ENCODE assay signal across 1 cellular context in the genomic region with DNA sequence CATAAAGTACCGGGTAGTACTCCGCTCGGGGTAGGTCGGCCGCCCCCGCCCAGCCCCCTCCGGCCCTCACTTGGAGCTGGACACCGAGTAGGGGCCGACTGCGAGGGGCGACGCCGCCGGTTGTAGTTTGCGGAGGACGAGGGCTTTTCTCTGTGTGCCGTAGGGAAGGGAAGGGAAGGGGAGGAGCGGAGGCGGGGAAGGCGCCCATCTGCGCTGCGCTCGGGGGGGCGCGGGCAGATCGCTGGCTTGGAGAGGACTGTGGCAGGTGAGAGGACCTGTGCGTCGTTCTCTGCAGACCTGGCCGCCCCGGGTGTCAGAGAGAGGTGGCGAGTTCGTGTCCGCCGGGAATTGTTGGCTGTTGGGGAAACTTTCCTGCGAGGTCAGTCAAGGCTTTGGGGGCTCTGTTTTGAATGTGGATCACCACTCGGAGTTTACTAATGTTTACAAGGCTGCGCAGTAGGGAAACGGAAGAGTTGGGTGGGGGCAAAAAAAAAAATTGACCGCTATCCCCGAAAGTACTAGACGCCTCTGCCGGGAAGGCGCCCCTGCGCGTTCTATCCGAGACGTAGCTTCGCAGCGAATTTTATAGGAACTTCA.
TF ChIP-seq lines count a peak whose summit lies in the region.

No MANE protein-coding gene starts in this region.

TF ChIP-seq in HepG2, 621 proteins besides CTCF, POLR2A, EP300 and RAD21 (continued from another document and continues in another):
- peak in 1 of 2 experiments; percentile 69; a peak in 1 of 4 replicates for TF ChIP-seq KLF16 (CRISPR knock-in tag; IDR thresholded peaks at IDR 0.05)
- TF ChIP-seq ATF3 (CRISPR knock-in tag; IDR thresholded peaks at IDR 0.05) = no peak
- TF ChIP-seq ZNF709 (CRISPR knock-in tag; IDR thresholded peaks at IDR 0.05) = peak; percentile 33; the same call in 1 of the 2 replicates
- no peak for TF ChIP-seq ZHX1 (CRISPR knock-in tag; IDR thresholded peaks at IDR 0.05; ENCODE audit: low read depth)
- TF ChIP-seq AKNA (CRISPR knock-in tag; IDR thresholded peaks at IDR 0.05; ENCODE audit: borderline replicate concordance) = no peak
- 0 out of 2 replicates have a peak, but pooled peaks have one; percentile 7 for TF ChIP-seq FOXA3 (CRISPR knock-in tag; IDR thresholded peaks at IDR 0.05)
- no peak for TF ChIP-seq RAD51 (IDR thresholded peaks at IDR 0.05; ENCODE audit: borderline replicate concordance)
- no peak for TF ChIP-seq FOXK2 (IDR thresholded peaks at IDR 0.05)
- no peak for TF ChIP-seq ZNF550 (CRISPR knock-in tag; IDR thresholded peaks at IDR 0.05; ENCODE audit: borderline replicate concordance)
- peak; percentile 50 for TF ChIP-seq SMAD3 (CRISPR knock-in tag; IDR thresholded peaks at IDR 0.05)
- TF ChIP-seq, protein P1, sequence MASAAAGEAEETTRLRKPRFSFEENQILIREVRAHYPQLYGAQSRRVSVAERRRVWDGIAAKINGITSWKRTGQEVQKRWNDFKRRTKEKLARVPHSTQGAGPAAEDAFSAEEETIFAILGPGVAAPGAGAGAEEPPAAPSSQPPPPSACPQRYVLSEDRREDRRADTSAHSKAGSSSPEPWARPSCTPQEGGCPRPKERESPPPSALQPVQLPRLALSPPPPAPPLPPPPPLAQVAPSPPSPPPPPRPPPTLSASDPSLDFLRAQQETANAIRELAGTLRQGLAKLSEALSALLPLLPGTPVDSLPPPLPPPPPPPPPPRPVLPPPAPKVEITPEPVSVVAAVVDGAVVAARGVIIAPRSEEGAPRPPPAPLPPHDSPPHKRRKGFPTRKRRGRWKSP (CRISPR knock-in tag; IDR thresholded peaks at IDR 0.05) = peak; percentile 41; the same call in 1 of the 2 replicates
- TF ChIP-seq, protein P2, sequence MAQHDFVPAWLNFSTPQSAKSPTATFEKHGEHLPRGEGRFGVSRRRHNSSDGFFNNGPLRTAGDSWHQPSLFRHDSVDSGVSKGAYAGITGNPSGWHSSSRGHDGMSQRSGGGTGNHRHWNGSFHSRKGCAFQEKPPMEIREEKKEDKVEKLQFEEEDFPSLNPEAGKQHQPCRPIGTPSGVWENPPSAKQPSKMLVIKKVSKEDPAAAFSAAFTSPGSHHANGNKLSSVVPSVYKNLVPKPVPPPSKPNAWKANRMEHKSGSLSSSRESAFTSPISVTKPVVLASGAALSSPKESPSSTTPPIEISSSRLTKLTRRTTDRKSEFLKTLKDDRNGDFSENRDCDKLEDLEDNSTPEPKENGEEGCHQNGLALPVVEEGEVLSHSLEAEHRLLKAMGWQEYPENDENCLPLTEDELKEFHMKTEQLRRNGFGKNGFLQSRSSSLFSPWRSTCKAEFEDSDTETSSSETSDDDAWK (CRISPR knock-in tag; IDR thresholded peaks at IDR 0.05) = no peak
- 0 out of 2 replicates have a peak, but pooled peaks have one; percentile 47 for TF ChIP-seq ZNF879 (CRISPR knock-in tag; IDR thresholded peaks at IDR 0.05)
- TF ChIP-seq MYC (CRISPR knock-in tag; IDR thresholded peaks at IDR 0.05; ENCODE audit: borderline replicate concordance) = 0 out of 2 replicates have a peak, but pooled peaks have one; percentile 45
- TF ChIP-seq ZNF605 (CRISPR knock-in tag; IDR thresholded peaks at IDR 0.05) = peak; percentile 29
- TF ChIP-seq HOXA7 (CRISPR knock-in tag; IDR thresholded peaks at IDR 0.05) = no peak
- TF ChIP-seq RELA (CRISPR knock-in tag; IDR thresholded peaks at IDR 0.05) = no peak
- no peak for TF ChIP-seq NCOA1 (CRISPR knock-in tag; IDR thresholded peaks at IDR 0.05)
- TF ChIP-seq CHCHD3 (CRISPR knock-in tag; IDR thresholded peaks at IDR 0.05) = no peak
- TF ChIP-seq, protein P3, sequence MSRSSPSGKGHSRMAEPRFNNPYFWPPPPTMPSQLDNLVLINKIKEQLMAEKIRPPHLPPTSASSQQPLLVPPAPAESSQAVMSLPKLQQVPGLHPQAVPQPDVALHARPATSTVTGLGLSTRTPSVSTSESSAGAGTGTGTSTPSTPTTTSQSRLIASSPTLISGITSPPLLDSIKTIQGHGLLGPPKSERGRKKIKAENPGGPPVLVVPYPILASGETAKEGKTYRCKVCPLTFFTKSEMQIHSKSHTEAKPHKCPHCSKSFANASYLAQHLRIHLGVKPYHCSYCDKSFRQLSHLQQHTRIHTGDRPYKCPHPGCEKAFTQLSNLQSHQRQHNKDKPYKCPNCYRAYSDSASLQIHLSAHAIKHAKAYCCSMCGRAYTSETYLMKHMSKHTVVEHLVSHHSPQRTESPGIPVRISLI (CRISPR knock-in tag; IDR thresholded peaks at IDR 0.05; ENCODE audit: borderline replicate concordance) = peak; percentile 97
- TF ChIP-seq ZNF446 (CRISPR knock-in tag; IDR thresholded peaks at IDR 0.05) = peak; percentile 77
- TF ChIP-seq MXD4 (CRISPR knock-in tag; IDR thresholded peaks at IDR 0.05) = 0 out of 2 replicates have a peak, but pooled peaks have one; percentile 11
- TF ChIP-seq MLXIP (CRISPR knock-in tag; IDR thresholded peaks at IDR 0.05; ENCODE audit: borderline replicate concordance) = no peak
- no peak for TF ChIP-seq SIX4 (CRISPR knock-in tag; IDR thresholded peaks at IDR 0.05)
- no peak for TF ChIP-seq TEAD2 (CRISPR knock-in tag; IDR thresholded peaks at IDR 0.05)
- TF ChIP-seq ZFP82 (CRISPR knock-in tag; IDR thresholded peaks at IDR 0.05; ENCODE audit: borderline replicate concordance) = peak; percentile 76; the same call in 1 of the 2 replicates
- no peak for TF ChIP-seq CENPT (CRISPR knock-in tag; IDR thresholded peaks at IDR 0.05; ENCODE audit: low read depth)
- no peak for TF ChIP-seq ZBTB8A (CRISPR knock-in tag; IDR thresholded peaks at IDR 0.05; ENCODE audit: borderline replicate concordance, low read depth)
- no peak for TF ChIP-seq CREBL2 (CRISPR knock-in tag; IDR thresholded peaks at IDR 0.05; ENCODE audit: borderline replicate concordance)
- TF ChIP-seq GATAD2A (CRISPR knock-in tag; IDR thresholded peaks at IDR 0.05) = peak; percentile 38; the same call in 1 of the 2 replicates
- 0 out of 2 replicates have a peak, but pooled peaks have one; percentile 34 for TF ChIP-seq TARDBP (CRISPR knock-in tag; IDR thresholded peaks at IDR 0.05)
- no peak for TF ChIP-seq CREB1 (IDR thresholded peaks at IDR 0.05)
- TF ChIP-seq CREB1 (CRISPR knock-in tag; IDR thresholded peaks at IDR 0.05) = no peak
- 0 out of 2 replicates have a peak, but pooled peaks have one; percentile 9 for TF ChIP-seq HNF4A (CRISPR knock-in tag; IDR thresholded peaks at IDR 0.05)
- no peak for TF ChIP-seq EHMT2 (IDR thresholded peaks at IDR 0.05; ENCODE audit: borderline replicate concordance, low read depth, low read length)
- no peak for TF ChIP-seq ISL2 (CRISPR knock-in tag; IDR thresholded peaks at IDR 0.05)
- no peak; the same call in 1 of the 2 replicates for TF ChIP-seq HOXA3 (CRISPR knock-in tag; IDR thresholded peaks at IDR 0.05)
- TF ChIP-seq, protein P4, sequence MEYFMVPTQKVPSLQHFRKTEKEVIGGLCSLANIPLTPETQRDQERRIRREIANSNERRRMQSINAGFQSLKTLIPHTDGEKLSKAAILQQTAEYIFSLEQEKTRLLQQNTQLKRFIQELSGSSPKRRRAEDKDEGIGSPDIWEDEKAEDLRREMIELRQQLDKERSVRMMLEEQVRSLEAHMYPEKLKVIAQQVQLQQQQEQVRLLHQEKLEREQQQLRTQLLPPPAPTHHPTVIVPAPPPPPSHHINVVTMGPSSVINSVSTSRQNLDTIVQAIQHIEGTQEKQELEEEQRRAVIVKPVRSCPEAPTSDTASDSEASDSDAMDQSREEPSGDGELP (IDR thresholded peaks at IDR 0.05; ENCODE audit: borderline replicate concordance, low read depth) = peak; percentile 10; the same call in 1 of the 2 replicates
